Comparison of ENCODE assay signal across 1 cellular context in the genomic region with DNA sequence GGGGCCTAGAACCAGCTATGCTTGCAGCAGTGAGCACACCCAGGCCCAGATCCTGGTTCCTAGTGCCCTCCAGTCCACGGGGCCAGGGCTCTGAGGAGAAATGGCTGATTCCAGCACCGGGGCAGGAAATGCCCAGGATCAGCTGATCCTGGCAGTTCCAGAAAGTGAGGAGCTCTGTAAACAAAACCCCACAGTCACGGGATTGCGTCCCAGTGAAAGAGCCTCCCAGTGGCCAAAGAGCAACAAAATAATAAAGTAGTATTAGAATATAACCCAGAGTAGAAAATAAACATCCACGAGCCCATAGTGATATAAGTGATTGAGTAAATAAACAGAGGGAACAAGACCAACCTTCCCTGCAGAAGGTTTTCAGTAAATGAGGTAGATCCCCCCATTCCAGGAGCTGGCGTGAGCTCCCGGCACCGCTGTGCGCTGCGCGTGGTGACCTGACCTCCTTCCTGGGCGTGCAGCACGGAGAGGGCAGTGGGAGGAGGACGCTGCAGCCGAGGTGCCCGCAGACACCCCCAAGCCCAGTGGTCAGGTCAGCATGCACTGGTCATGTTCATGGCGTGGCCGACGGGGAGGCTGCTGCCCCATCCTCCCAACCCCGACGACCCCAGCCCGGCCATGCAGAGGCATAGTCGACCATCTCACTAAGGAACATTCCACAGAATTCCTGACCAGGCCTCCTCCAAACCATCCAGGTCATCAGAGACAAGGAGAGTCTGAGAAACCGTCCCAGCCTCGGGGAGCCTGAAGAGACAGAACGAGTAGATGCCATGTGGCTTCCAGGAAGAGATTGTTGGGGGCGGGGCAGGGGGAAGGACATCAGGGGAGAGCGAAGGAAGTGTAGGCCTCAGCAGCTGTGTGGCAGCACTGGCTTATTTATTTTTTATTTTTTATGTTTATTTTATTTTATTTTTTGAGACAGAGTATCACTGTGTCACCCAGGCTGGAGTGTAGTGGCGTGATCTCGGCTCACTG.
TF ChIP-seq lines count a peak whose summit lies in the region.

No MANE protein-coding gene starts in this region.

TF ChIP-seq in SK-N-SH, 30 proteins besides CTCF, POLR2A, EP300 and RAD21:
- TF ChIP-seq USF1 (IDR thresholded peaks at IDR 0.05; ENCODE audit: borderline replicate concordance, low read depth) = peak; percentile 10; the same call in 1 of the 2 replicates
- no peak for TF ChIP-seq SMC3 (IDR thresholded peaks at IDR 0.05; ENCODE audit: low read depth, low read length)
